ENCODE assay signal across 8 cellular contexts in the genomic region with DNA sequence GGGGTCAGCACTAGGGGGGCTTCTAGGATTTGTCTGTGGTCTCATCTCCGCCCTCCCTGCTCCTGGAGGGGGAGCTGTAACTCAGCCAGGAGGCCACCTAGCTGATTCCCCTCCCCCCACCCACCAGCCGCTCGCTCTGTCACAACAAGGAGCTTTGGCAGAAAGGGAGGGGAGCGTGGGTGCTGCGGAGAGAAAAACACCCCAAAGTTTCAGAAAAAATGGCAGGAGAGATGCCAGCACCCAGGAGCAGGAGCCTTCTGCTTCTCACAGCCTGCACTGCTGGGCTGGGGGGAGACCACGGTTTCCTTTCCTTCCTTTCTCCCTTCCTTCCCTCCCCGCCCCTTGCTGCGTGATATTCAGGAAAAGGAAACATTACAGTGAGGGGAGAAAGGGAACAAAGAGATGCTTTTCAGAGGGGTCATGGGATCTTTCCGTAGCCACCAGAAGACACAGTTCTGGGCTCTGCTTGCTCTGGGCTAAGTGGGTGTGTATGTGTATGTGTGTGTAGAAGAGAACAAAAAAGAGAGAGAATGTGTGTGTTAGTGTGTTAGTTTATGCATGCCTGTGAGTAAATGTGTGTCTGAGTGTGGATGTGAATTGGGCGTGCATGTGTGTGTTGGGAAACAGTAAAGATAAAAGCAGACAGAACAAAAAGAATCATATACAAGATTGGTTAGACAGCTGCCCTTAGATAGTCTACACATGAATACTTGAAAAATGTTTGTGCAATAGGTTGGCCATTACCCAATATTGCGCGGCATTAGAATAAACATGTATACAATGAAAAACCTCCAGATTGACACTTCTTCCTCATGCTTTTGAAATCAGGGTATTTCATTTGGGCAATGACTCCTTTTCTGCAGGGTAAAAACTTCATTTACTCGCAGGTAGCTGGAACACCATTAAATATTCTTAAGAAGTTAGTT. TPM values are rescaled to one million over a fixed set of nuclear protein-coding genes. Genes with fewer than 3 reads are reported as not detected.
DNase-seq lines count a peak whose midpoint lies in the region; ATAC-seq lines count a peak whose summit lies in the region.

No MANE protein-coding gene starts in this region.

- H3K79me1 ChIP-seq in mesendoderm (ENCODE audit: low read length) = no peaks in the 10 kb centered on the region

- H3K23ac ChIP-seq in mesendoderm (ENCODE audit: low read length) = no peak overlapping the region

- H2AK5ac ChIP-seq in mesendoderm (ENCODE audit: low read length) = no peak overlapping the region

- no peak overlapping the region for H2BK15ac ChIP-seq in mesendoderm (replicated peaks; ENCODE audit: low read depth)

- no peaks in the 10 kb centered on the region for H3K27me3 ChIP-seq in mesendoderm (ENCODE audit: insufficient read depth, low read length, poor library complexity)

- no peaks in the 10 kb centered on the region for H3K79me2 ChIP-seq in mesendoderm (ENCODE audit: control insufficient read depth, insufficient read depth, low read length)

- H3K27ac ChIP-seq in mesendoderm (ENCODE audit: low read depth, low read length) = no peak overlapping the region

- ATAC-seq in HG03354 (IDR thresholded peaks at IDR 0.05; ENCODE audit: poor library complexity, severe bottlenecking, unreplicated experiment) = no peak

- peak overlapping the region; percentile 86 for H4K5ac ChIP-seq in mesendoderm (ENCODE audit: low read length)

- no peaks in the 10 kb centered on the region for H3K36me3 ChIP-seq in mesendoderm (ENCODE audit: control insufficient read depth, insufficient read depth, low read length)

- no peak overlapping the region for H3K4me3 Mint-ChIP-seq in activated T-cell treated with anti-CD3 and anti-CD28 coated beads, Interleukin-2, amount 50 U/mL, for 24 hours

- no peak overlapping the region for H4K8ac ChIP-seq in mesendoderm (ENCODE audit: low read depth, low read length)

- H3K9ac ChIP-seq in mesendoderm (ENCODE audit: low read length) = peak overlapping the region; percentile 69

- peaks cover 13% of the 10 kb centered on the region for H3K4me1 Mint-ChIP-seq in activated T-cell treated with anti-CD3 and anti-CD28 coated beads, Interleukin-2, amount 50 U/mL, for 24 hours (ENCODE audit: low read depth)

- H3K27ac Mint-ChIP-seq in activated T-cell treated with anti-CD3 and anti-CD28 coated beads, Interleukin-2, amount 50 U/mL, for 24 hours = no peak overlapping the region

- no CpG with 5 or more reads among the region's 13 CpGs for WGBS in mesendoderm (ENCODE audit: extremely low coverage, insufficient coverage, low lambda C conversion rate)

- H2BK120ac ChIP-seq in mesendoderm (ENCODE audit: low read depth, low read length) = no peak overlapping the region

- no peaks in the 10 kb centered on the region for H3K9me3 Mint-ChIP-seq in activated T-cell treated with anti-CD3 and anti-CD28 coated beads, Interleukin-2, amount 50 U/mL, for 24 hours

- H3K18ac ChIP-seq in mesendoderm (ENCODE audit: low read length) = peak overlapping the region; percentile 20

- peak overlapping the region; percentile 85 for H3K56ac ChIP-seq in mesendoderm (ENCODE audit: low read length)

- peaks cover 3% of the 10 kb centered on the region for H3K4me1 ChIP-seq in mesendoderm (ENCODE audit: control insufficient read depth, low read depth, low read length)

- peak overlapping the region; percentile 65 for H3K4me2 ChIP-seq in mesendoderm (ENCODE audit: low read length)

- no peak overlapping the region for H3K4ac ChIP-seq in mesendoderm (ENCODE audit: low read depth, low read length)

- DNase-seq in stimulated activated CD4-positive, alpha-beta T cell treated with anti-CD3 and anti-CD28 coated beads, Interleukin-4, amount 100 ng/mL, for 1 hour = peak; percentile 3
- DNase-seq in stimulated activated CD4-positive, alpha-beta T cell treated with anti-CD3 and anti-CD28 coated beads, Interleukin-2, amount 100 ng/mL, for 24 hours = no peak
- DNase-seq in dermis blood vessel endothelial cell (peak; percentile 28), mesendoderm (peak; percentile 62), GM19238 (ENCODE audit: insufficient read length, low spot score) (no peak), SW480 (ENCODE audit: low spot score) (no peak)
- DNase-seq in activated T-cell treated with anti-CD3 and anti-CD28 coated beads, Interleukin-2, amount 50 U/mL, for 24 hours = no peak

- H3K27me3 Mint-ChIP-seq in activated T-cell treated with anti-CD3 and anti-CD28 coated beads, Interleukin-2, amount 50 U/mL, for 24 hours = peaks cover 62% of the 10 kb centered on the region

- H3K4me3 ChIP-seq in mesendoderm (ENCODE audit: low read length) = peak overlapping the region; percentile 50

- H3K36me3 Mint-ChIP-seq in activated T-cell treated with anti-CD3 and anti-CD28 coated beads, Interleukin-2, amount 50 U/mL, for 24 hours (ENCODE audit: low read depth) = no peaks in the 10 kb centered on the region

- H2BK5ac ChIP-seq in mesendoderm (ENCODE audit: low read length) = peak overlapping the region; percentile 22

RNA-seq across cellular contexts. Expression of a gene that starts 36.4 kb away (rescaled TPM):
- total RNA-seq in dermis blood vessel endothelial cell = 239 and 281 TPM in 2 replicates
- polyA plus RNA-seq in mesendoderm (2013, experiment 1 of 2) = 301 TPM
- polyA plus RNA-seq in mesendoderm (2013, experiment 2 of 2) = 297 TPM

Comparison
In these comparisons a context has a peak if more than half of its experiments do, and no peak if none do; other contexts are left out.
1. DNase-seq: peak in stimulated activated CD4-positive, alpha-beta T cell treated with anti-CD3 and anti-CD28 coated beads, Interleukin-4, amount 100 ng/mL, for 1 hour (single experiment), dermis blood vessel endothelial cell (single experiment) and mesendoderm (single experiment); none in stimulated activated CD4-positive, alpha-beta T cell treated with anti-CD3 and anti-CD28 coated beads, Interleukin-2, amount 100 ng/mL, for 24 hours (0 of 2), activated T-cell treated with anti-CD3 and anti-CD28 coated beads, Interleukin-2, amount 50 U/mL, for 24 hours (single experiment), GM19238 (single experiment) and SW480 (single experiment).